ENCODE assay signal across 21 cellular contexts in the genomic region with DNA sequence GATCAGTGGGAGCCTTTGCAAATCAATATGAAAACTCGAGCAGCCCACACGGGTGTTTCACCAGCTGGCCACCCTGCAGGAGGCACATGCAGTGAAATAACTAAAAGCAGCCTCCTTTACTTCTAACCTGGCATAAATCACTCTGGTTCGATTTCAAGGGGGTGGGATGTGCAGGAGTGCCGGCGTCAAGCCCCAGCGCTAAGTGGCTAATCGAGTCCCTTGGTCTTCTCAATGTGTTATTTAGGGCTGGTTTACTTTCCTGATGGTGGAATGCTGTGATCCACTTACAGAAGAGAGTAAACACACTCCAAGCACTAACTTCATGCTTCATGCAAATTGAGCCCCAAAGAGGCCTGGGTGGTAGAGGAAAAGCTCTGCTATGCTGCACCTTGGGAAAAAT.
DNase-seq lines count a peak whose midpoint lies in the region; ATAC-seq and TF ChIP-seq lines count a peak whose summit lies in the region.
"Had no signal": no experiment of that assay in that cellular context is flagged by ENCODE, and none has a peak within 500 bp of the region (broad histone marks: within the 10 kb centered on the region; RNA-seq: fewer than 3 reads in every experiment).

No MANE protein-coding gene starts in this region.

- H3K9me3 ChIP-seq in suprapubic skin: no peaks in the 10 kb centered on the region
- H3K9me3 ChIP-seq: SJCRH30, testis had no signal

- no peaks in the 10 kb centered on the region for H3K27me3 ChIP-seq in suprapubic skin
- H3K27me3 ChIP-seq: BLaER1, foreskin keratinocyte, testis had no signal

- no peak for ATAC-seq in GM19455 (IDR thresholded peaks at IDR 0.05; ENCODE audit: unreplicated experiment)
- ATAC-seq: A549; activated T-helper 17 cell treated with anti-CD3 and anti-CD28 coated beads, Interleukin-2, amount 50 U/mL, for 72 hours; foreskin keratinocyte; T-helper 17 cell had no signal

- DNase-seq in NCI-H2107 treated with DMSO at 0.1 percent for 48 hours (lab: John Stamatoyannopoulos, UW; ENCODE audit: unreplicated experiment): peak; percentile 48
- DNase-seq in NCI-H2107 (lab: John Stamatoyannopoulos, UW): no peak
- DNase-seq in NCI-H187 (lab: John Stamatoyannopoulos, UW): peak; percentile 73 to 92
- DNase-seq in NCI-H774 (lab: John Stamatoyannopoulos, UW): peak; percentile 38
- DNase-seq in suprapubic skin (ENCODE audit: low spot score in 2 of 2): no peak
- DNase-seq in NAMALWA (ENCODE audit: low spot score): no peak
- DNase-seq in stimulated activated CD4-positive, alpha-beta T cell treated with anti-CD3 and anti-CD28 coated beads, Interleukin-4, amount 100 ng/mL, for 1 hour: no peak
- DNase-seq: activated B cell treated with CpG ODN at 0.5 μM for 24 hours; activated naive CD8-positive, alpha-beta T cell treated with anti-CD3 and anti-CD28 coated beads, Interleukin-2, amount 10 ng/mL, durations not matched to agents 7 days and 5 days; cortex of kidney; foreskin keratinocyte; Kasumi-1; NCI-H1930; retina; SJCRH30; T-helper 17 cell; testis had no signal

- no peaks in the 10 kb centered on the region for H3K36me3 ChIP-seq in suprapubic skin
- H3K36me3 ChIP-seq: BLaER1, SJCRH30 had no signal

- WGBS in suprapubic skin: 77% methylated on average over 7 of the region's 7 CpGs

- peaks cover 43% of the 10 kb centered on the region for H3K4me1 ChIP-seq in suprapubic skin
- H3K4me1 ChIP-seq: BLaER1, testis had no signal

- peak overlapping the region; percentile 72 for H3K27ac ChIP-seq in suprapubic skin
- H3K27ac ChIP-seq: A549, BLaER1, foreskin keratinocyte, SJCRH30, testis had no signal

- no peak for TF ChIP-seq CTCF in suprapubic skin (IDR thresholded peaks at IDR 0.05)

- no peak for TF ChIP-seq POLR2A in suprapubic skin (IDR thresholded peaks at IDR 0.05)

- no peak overlapping the region for H3K4me3 ChIP-seq in suprapubic skin
- H3K4me3 ChIP-seq: A549, BLaER1, SJCRH30, testis had no signal

- no peak for TF ChIP-seq EP300 in suprapubic skin (IDR thresholded peaks at IDR 0.05)

Comparison
In these comparisons a context has a peak if more than half of its experiments do, and no peak if none do; other contexts are left out.
1. DNase-seq: peak in NCI-H2107 treated with DMSO at 0.1 percent for 48 hours (single experiment), NCI-H187 (2 of 2) and NCI-H774 (single experiment); none in NCI-H2107 (single experiment), suprapubic skin (0 of 2), NAMALWA (single experiment) and stimulated activated CD4-positive, alpha-beta T cell treated with anti-CD3 and anti-CD28 coated beads, Interleukin-4, amount 100 ng/mL, for 1 hour (single experiment).